In genomic region chr13:99374169-99374991, GRCh38 we compare ENCODE assay signal across 11 cellular contexts.
DNase-seq lines count a peak whose midpoint lies in the region; ATAC-seq, FAIRE-seq and TF ChIP-seq lines count a peak whose summit lies in the region.
"Had no signal": no experiment of that assay in that cellular context is flagged by ENCODE, and none has a peak within 500 bp of the region (broad histone marks: within the 10 kb centered on the region; RNA-seq: fewer than 3 reads in every experiment).

No MANE protein-coding gene starts in this region.

- CTCF ChIA-PET in activated naive CD4-positive, alpha-beta T cell treated with anti-CD3 and anti-CD28 coated beads, Interleukin-2, amount 10 ng/mL, durations not matched to agents 7 days and 5 days (lab: Charles Lee): interaction anchor here (0.6 to 3.8 kb wide), 5 partner anchors 9 to 105 kb away, joined by 3 to 22 read pairs (median 4); no protein-coding TSS in a partner anchor
- CTCF ChIA-PET in WTC11 (lab: Charles Lee) (interaction anchor here (0.9 to 1.3 kb wide), 2 partner anchors 13 to 109 kb away, joined by 4 read pairs; no protein-coding TSS in a partner anchor), RWPE1 (lab: Yijun Ruan, JAX) (no interaction called here)

- POLR2A ChIA-PET in WTC11 (lab: Charles Lee) (no interaction called here), RWPE1 (lab: Yijun Ruan, JAX; ENCODE audit: low non-redundant PET) (no interaction called here)

- no peaks in the 10 kb centered on the region for H3K9me3 Mint-ChIP-seq in activated naive CD4-positive, alpha-beta T cell treated with anti-CD3 and anti-CD28 coated beads, Interleukin-2, amount 10 ng/mL, durations not matched to agents 7 days and 5 days
- no peaks in the 10 kb centered on the region for H3K9me3 Mint-ChIP-seq in WTC11

- no peak for FAIRE-seq in frontal cortex (lab: Jason Lieb, UNC)

- H3K27ac ChIP-seq in RWPE1: no peak overlapping the region
- H3K27ac ChIP-seq: uterus had no signal

- H3K27me3 Mint-ChIP-seq in activated naive CD4-positive, alpha-beta T cell treated with anti-CD3 and anti-CD28 coated beads, Interleukin-2, amount 10 ng/mL, durations not matched to agents 7 days and 5 days: no peaks in the 10 kb centered on the region
- no peaks in the 10 kb centered on the region for H3K27me3 Mint-ChIP-seq in WTC11 (ENCODE audit: low read depth)

- H3K4me3 Mint-ChIP-seq in activated naive CD4-positive, alpha-beta T cell treated with anti-CD3 and anti-CD28 coated beads, Interleukin-2, amount 10 ng/mL, durations not matched to agents 7 days and 5 days: no peak overlapping the region
- H3K4me3 Mint-ChIP-seq in WTC11: no peak overlapping the region

- no peak for DNase-seq in activated naive CD4-positive, alpha-beta T cell treated with anti-CD3 and anti-CD28 coated beads, Interleukin-2, amount 10 ng/mL, durations not matched to agents 7 days and 5 days
- no peak for DNase-seq in activated naive CD4-positive, alpha-beta T cell treated with anti-CD3 and anti-CD28 coated beads, Interleukin-2, amount 50 U/mL, for 16 hours
- DNase-seq in WTC11 (ENCODE audit: low spot score) (no peak), frontal cortex (ENCODE audit: low spot score in 2 of 2) (no peak), RWPE1 (ENCODE audit: low spot score) (no peak), NCI-H1436 treated with DMSO at 0.1 percent for 48 hours (lab: John Stamatoyannopoulos, UW) (no peak)
- peak; percentile 13 for DNase-seq in stimulated activated naive CD8-positive, alpha-beta T cell treated with anti-CD3 and anti-CD28 coated beads, Interleukin-15, Interleukin-2, amounts not matched to agents 100 U/mL and 50 U/mL, for 24 hours
- DNase-seq: ACHN, MM.1S, uterus had no signal

- H3K4me1 Mint-ChIP-seq in activated naive CD4-positive, alpha-beta T cell treated with anti-CD3 and anti-CD28 coated beads, Interleukin-2, amount 10 ng/mL, durations not matched to agents 7 days and 5 days: peaks cover 90% of the 10 kb centered on the region
- H3K4me1 Mint-ChIP-seq in WTC11: peaks cover 13% of the 10 kb centered on the region

- ATAC-seq in HG02870 (IDR thresholded peaks at IDR 0.05; ENCODE audit: unreplicated experiment) (peak; percentile 54), WTC11 (no peak)
- no peak for ATAC-seq in stimulated activated naive CD8-positive, alpha-beta T cell treated with anti-CD3 and anti-CD28 coated beads, Interleukin-15, Interleukin-2, amounts not matched to agents 100 U/mL and 50 U/mL, for 24 hours

- peaks cover 77% of the 10 kb centered on the region for H3K36me3 Mint-ChIP-seq in activated naive CD4-positive, alpha-beta T cell treated with anti-CD3 and anti-CD28 coated beads, Interleukin-2, amount 10 ng/mL, durations not matched to agents 7 days and 5 days
- H3K36me3 Mint-ChIP-seq in WTC11: peaks cover 13% of the 10 kb centered on the region; the same call in 1 of the 2 replicates

- H3K27ac Mint-ChIP-seq in activated naive CD4-positive, alpha-beta T cell treated with anti-CD3 and anti-CD28 coated beads, Interleukin-2, amount 10 ng/mL, durations not matched to agents 7 days and 5 days: peak overlapping the region; percentile 86
- peak overlapping the region; percentile 19; the same call in 1 of the 2 replicates for H3K27ac Mint-ChIP-seq in WTC11

- TF ChIP-seq CTCF in WTC11 (IDR thresholded peaks at IDR 0.05): no peak
- no peak for TF ChIP-seq CTCF in RWPE1 (conservative IDR thresholded peaks at IDR 0.05; ENCODE audit: low read depth)

TF ChIP-seq in WTC11, 78 proteins besides CTCF, POLR2A, EP300 and RAD21 (continues in another document):
- no peak for TF ChIP-seq ZNF532 (CRISPR knock-in tag; IDR thresholded peaks at IDR 0.05; ENCODE audit: borderline replicate concordance)
- TF ChIP-seq ARID4B (CRISPR knock-in tag; IDR thresholded peaks at IDR 0.05; ENCODE audit: borderline replicate concordance): no peak
- no peak for TF ChIP-seq ZNF219 (CRISPR knock-in tag; IDR thresholded peaks at IDR 0.05; ENCODE audit: borderline replicate concordance)
- no peak for TF ChIP-seq ZNF232 (CRISPR knock-in tag; IDR thresholded peaks at IDR 0.05)
- TF ChIP-seq ERG (CRISPR knock-in tag; IDR thresholded peaks at IDR 0.05): no peak
- TF ChIP-seq USF2 (CRISPR knock-in tag; IDR thresholded peaks at IDR 0.05): no peak
